In the genomic region with DNA sequence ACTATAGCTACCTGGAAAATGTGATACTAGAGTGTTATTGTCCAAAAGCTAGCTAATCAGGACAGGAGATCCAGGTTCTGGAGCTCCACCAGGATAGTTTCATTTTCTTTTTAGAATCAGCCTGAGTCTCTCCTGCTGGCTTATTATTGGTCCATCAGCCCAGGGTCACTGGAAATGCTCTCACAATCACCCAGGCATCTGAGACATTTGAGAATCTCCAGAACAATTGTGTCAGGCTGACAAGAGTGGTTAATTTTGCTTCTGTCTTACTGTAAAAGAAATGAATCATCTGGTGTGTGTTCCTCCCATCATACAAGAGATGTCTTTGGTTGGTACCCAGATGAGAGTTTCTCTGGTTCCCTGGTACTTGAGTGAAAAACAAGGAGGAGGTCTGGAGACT, we compare ENCODE assay signal across 16 cellular contexts. TPM values are rescaled to one million over a fixed set of nuclear protein-coding genes. Genes with fewer than 3 reads are reported as not detected.
A peak's percentile ranks its signal among the peaks of the same experiment; 100 is the strongest.
DNase-seq lines count a peak whose midpoint lies in the region; ATAC-seq, FAIRE-seq and TF ChIP-seq lines count a peak whose summit lies in the region.
"Had no signal": no experiment of that assay in that cellular context is flagged by ENCODE, and none has a peak within 500 bp of the region (broad histone marks: within the 10 kb centered on the region; RNA-seq: fewer than 3 reads in every experiment).

No MANE protein-coding gene starts in this region.

- no peaks in the 10 kb centered on the region for H3K9me3 ChIP-seq in CD8-positive, alpha-beta T cell (ENCODE audit: low read length)
- H3K9me3 ChIP-seq in tibial nerve (no peaks in the 10 kb centered on the region), MG63 (no peaks in the 10 kb centered on the region)

- peak overlapping the region; percentile 86 for H3K27ac Mint-ChIP-seq in CD8-positive, alpha-beta T cell
- peak overlapping the region; percentile 41; the same call in 1 of the 2 replicates for H3K27ac Mint-ChIP-seq in WTC11
- peak overlapping the region; percentile 77 to 92 for H3K27ac Mint-ChIP-seq in effector memory CD8-positive, alpha-beta T cell

- H3K27me3 ChIP-seq in ACC112 (ENCODE audit: insufficient read depth, low read length) (no peaks in the 10 kb centered on the region), tibial nerve (no peaks in the 10 kb centered on the region), MG63 (no peaks in the 10 kb centered on the region)
- H3K27me3 ChIP-seq in CD8-positive, alpha-beta T cell (ENCODE audit: insufficient read depth, low read length), result no peaks in the 10 kb centered on the region

- H3K4me3 ChIP-seq in ACC112 (ENCODE audit: low read depth, low read length) (peak overlapping the region; percentile 62), tibial nerve (no peak overlapping the region), MG63 (no peak overlapping the region)
- H3K4me3 ChIP-seq in CD8-positive, alpha-beta T cell (ENCODE audit: low read depth, low read length), result peak overlapping the region; percentile 9

- peaks cover 39% of the 10 kb centered on the region for H3K4me1 Mint-ChIP-seq in CD8-positive, alpha-beta T cell (ENCODE audit: low read depth)
- peaks cover 23% of the 10 kb centered on the region for H3K4me1 Mint-ChIP-seq in WTC11
- peaks cover 11 to 14% of the 10 kb centered on the region in 2 donors for H3K4me1 Mint-ChIP-seq in effector memory CD8-positive, alpha-beta T cell (ENCODE audit: low read depth in 2 of 2)

- no peak for TF ChIP-seq CTCF in CD8-positive, alpha-beta T cell (IDR thresholded peaks at IDR 0.05)
- TF ChIP-seq CTCF in WTC11 (IDR thresholded peaks at IDR 0.05), result no peak
- no peak for TF ChIP-seq CTCF in tibial nerve (IDR thresholded peaks at IDR 0.05)

- no peak for ATAC-seq in CD8-positive, alpha-beta T cell
- ATAC-seq in WTC11 (no peak), HG03159 (IDR thresholded peaks at IDR 0.05; ENCODE audit: unreplicated experiment) (no peak)
- ATAC-seq in effector memory CD8-positive, alpha-beta T cell (replicated peaks), result no peak
- ATAC-seq: left ventricle myocardium superior, Right ventricle myocardium inferior had no signal

- intact Hi-C loops in CD8-positive, alpha-beta T cell (cut with DNase I, micrococcal nuclease), result no loop called here

- H3K4me1 ChIP-seq in ACC112 (ENCODE audit: control insufficient read depth, insufficient read depth, low read length, unreplicated experiment) (no peaks in the 10 kb centered on the region), tibial nerve (no peaks in the 10 kb centered on the region)
- peaks cover 24% of the 10 kb centered on the region for H3K4me1 ChIP-seq in CD8-positive, alpha-beta T cell (ENCODE audit: insufficient read depth, low read length)

- no peak overlapping the region for H3K27ac ChIP-seq in ACC112 (ENCODE audit: low read depth, low read length)
- peak overlapping the region; percentile 27 for H3K27ac ChIP-seq in CD8-positive, alpha-beta T cell (ENCODE audit: low read depth, low read length)
- H3K27ac ChIP-seq in tibial nerve, result no peak overlapping the region
- H3K27ac ChIP-seq: epithelial cell of prostate had no signal

- H2AFZ ChIP-seq in ACC112 (ENCODE audit: low read length, unreplicated experiment), result no peak overlapping the region

- no peak for DNase-seq in CD8-positive, alpha-beta T cell
- DNase-seq in WTC11 (ENCODE audit: low spot score) (no peak), tibial nerve (ENCODE audit: low spot score in 2 of 2) (no peak), frontal cortex (ENCODE audit: low spot score in 2 of 2) (no peak), MG63 (no peak)
- no peak for DNase-seq in effector memory CD8-positive, alpha-beta T cell
- DNase-seq: GF-D8; left ventricle myocardium superior; NCI-H2029 treated with DMSO at 0.1 percent for 48 hours; posterior cingulate gyrus; stimulated activated CD4-positive, alpha-beta T cell treated with anti-CD3 and anti-CD28 coated beads, Interleukin-4, amount 100 ng/mL, for 24 hours had no signal

- H3K9me3 Mint-ChIP-seq in CD8-positive, alpha-beta T cell, result peaks cover 4% of the 10 kb centered on the region
- H3K9me3 Mint-ChIP-seq in WTC11, result no peaks in the 10 kb centered on the region
- no peaks in the 10 kb centered on the region for H3K9me3 Mint-ChIP-seq in effector memory CD8-positive, alpha-beta T cell

- H3K36me3 ChIP-seq in ACC112 (ENCODE audit: insufficient read depth, low read length) (no peaks in the 10 kb centered on the region), tibial nerve (no peaks in the 10 kb centered on the region), MG63 (no peaks in the 10 kb centered on the region)
- no peaks in the 10 kb centered on the region for H3K36me3 ChIP-seq in CD8-positive, alpha-beta T cell (ENCODE audit: insufficient read depth, low read length)

- CTCF ChIA-PET in CD8-positive, alpha-beta T cell (lab: Charles Lee), result interaction anchor here (0.6 to 1.1 kb wide), 2 partner anchors 43 to 334 kb away, joined by 3 to 4 read pairs; no protein-coding TSS in a partner anchor
- CTCF ChIA-PET in WTC11 (lab: Charles Lee), result no interaction called here

- H3K4me3 Mint-ChIP-seq in CD8-positive, alpha-beta T cell, result peak overlapping the region; percentile 81
- H3K4me3 Mint-ChIP-seq in WTC11, result no peak overlapping the region
- H3K4me3 Mint-ChIP-seq in effector memory CD8-positive, alpha-beta T cell, result peak overlapping the region; percentile 54 to 57

- H3K27me3 Mint-ChIP-seq in CD8-positive, alpha-beta T cell (ENCODE audit: low read depth), result no peaks in the 10 kb centered on the region
- no peaks in the 10 kb centered on the region for H3K27me3 Mint-ChIP-seq in WTC11 (ENCODE audit: low read depth)
- H3K27me3 Mint-ChIP-seq in effector memory CD8-positive, alpha-beta T cell, result no peaks in the 10 kb centered on the region

- H3K79me2 ChIP-seq in ACC112 (ENCODE audit: control insufficient read depth, insufficient read depth, low read length, unreplicated experiment), result no peaks in the 10 kb centered on the region

- no peak for TF ChIP-seq EP300 in tibial nerve (IDR thresholded peaks at IDR 0.05)

- no peak for FAIRE-seq in frontal cortex (lab: Jason Lieb, UNC)
- FAIRE-seq: GM12891 had no signal

- TF ChIP-seq POLR2A in tibial nerve (IDR thresholded peaks at IDR 0.05), result no peak

- POLR2A ChIA-PET in CD8-positive, alpha-beta T cell (lab: Charles Lee), result no interaction called here
- POLR2A ChIA-PET in WTC11 (lab: Charles Lee), result no interaction called here

- H3K36me3 Mint-ChIP-seq in CD8-positive, alpha-beta T cell, result peaks cover 6% of the 10 kb centered on the region
- H3K36me3 Mint-ChIP-seq in WTC11, result peaks cover 17% of the 10 kb centered on the region
- no peaks in the 10 kb centered on the region for H3K36me3 Mint-ChIP-seq in effector memory CD8-positive, alpha-beta T cell (ENCODE audit: insufficient read depth)

TF ChIP-seq in WTC11, 78 proteins besides CTCF, POLR2A, EP300 and RAD21:
- no peak for TF ChIP-seq ZNF263 (CRISPR knock-in tag; IDR thresholded peaks at IDR 0.05; ENCODE audit: low read depth)
- TF ChIP-seq CREM (CRISPR knock-in tag; IDR thresholded peaks at IDR 0.05), result no peak
- no peak for TF ChIP-seq GABPB1 (CRISPR knock-in tag; IDR thresholded peaks at IDR 0.05)
- no peak for TF ChIP-seq PREB (CRISPR knock-in tag; IDR thresholded peaks at IDR 0.05; ENCODE audit: borderline replicate concordance)
- TF ChIP-seq ZNF416 (CRISPR knock-in tag; IDR thresholded peaks at IDR 0.05), result no peak
- TF ChIP-seq ATF6 (CRISPR knock-in tag; IDR thresholded peaks at IDR 0.05), result no peak
- no peak for TF ChIP-seq NFE2L1 (CRISPR knock-in tag; IDR thresholded peaks at IDR 0.05)

RNA-seq across cellular contexts. Expression of gene ZNF681, which starts 43.6 kb away (rescaled TPM):
- 1 to 10 TPM; 1.7 to 1.8 TPM for total RNA-seq in CD8-positive, alpha-beta T cell
- 12.9 to 16.9 TPM (median 14.5 TPM) in 3 replicates for total RNA-seq in WTC11 (2021)
- 1 to 10 TPM in 1 of 4 donors, under 1 TPM in 3; 0.30 to 4.6 (median 0.51) TPM for total RNA-seq in tibial nerve
- total RNA-seq in frontal cortex, result 21.6 TPM
- 0.07 and 1.4 TPM in 2 replicates for total RNA-seq in MG63 (2014; rRNA removed; shearing (Covaris generic); ENCODE audit: low replicate concordance)

Comparison
In these comparisons a context has a peak if more than half of its experiments do, and no peak if none do; other contexts are left out.
1. H3K4me3 ChIP-seq: peak in ACC112 (single experiment) and CD8-positive, alpha-beta T cell (single experiment); none in tibial nerve (0 of 4) and MG63 (single experiment).
2. Peak in every context shown above with its lines, with median percentiles within 50 percentile points of each other: H3K27ac Mint-ChIP-seq.